In the genomic region with DNA sequence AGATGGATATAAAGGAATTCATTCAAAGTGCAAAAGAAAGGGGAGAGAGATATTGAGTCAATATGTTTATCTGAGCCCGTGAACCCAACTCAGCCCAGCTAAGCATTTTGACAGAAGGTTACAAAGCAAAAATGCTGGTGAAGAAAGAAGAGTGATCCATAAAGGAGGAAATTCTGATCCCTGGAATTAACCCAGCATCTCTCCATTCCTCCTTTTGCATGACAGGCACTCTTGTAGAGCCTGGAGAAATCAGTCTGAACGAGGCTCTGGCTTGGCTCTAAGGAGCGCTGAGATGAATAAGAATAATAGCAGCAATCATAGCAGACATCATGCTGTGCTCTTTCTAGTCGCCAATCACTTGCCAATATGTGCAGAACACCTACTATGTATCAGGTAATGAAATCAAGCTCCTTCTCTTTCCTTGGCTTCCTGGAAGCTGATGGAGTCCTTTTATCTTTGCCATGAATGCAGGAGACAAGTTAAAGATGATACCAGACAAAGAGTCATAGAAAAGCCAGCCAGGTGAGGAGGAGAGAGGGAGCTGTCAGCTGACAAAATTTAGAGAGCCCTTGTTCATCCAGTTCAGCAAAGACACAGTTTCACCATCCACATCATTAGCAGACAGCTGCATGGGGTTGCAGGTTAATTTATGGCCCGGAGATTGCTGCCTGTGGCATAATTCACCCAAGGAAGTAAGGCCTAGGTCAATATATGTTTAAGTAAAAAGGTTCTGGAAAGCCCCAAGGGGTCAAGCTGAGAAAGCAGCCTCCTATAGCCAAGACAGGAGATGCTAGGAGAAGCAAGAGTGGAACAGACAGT, we compare ENCODE assay signal across 15 cellular contexts.
"Had no signal": no experiment of that assay in that cellular context is flagged by ENCODE, and none has a peak within 500 bp of the region (broad histone marks: within the 10 kb centered on the region; RNA-seq: fewer than 3 reads in every experiment).

No MANE protein-coding gene starts in this region.

- H3K79me2 ChIP-seq: parathyroid adenoma had no signal

- H3K36me3 Mint-ChIP-seq: naive B cell; stimulated activated effector memory CD8-positive, alpha-beta T cell treated with anti-CD3 and anti-CD28 coated beads, Interleukin-12 subunit alpha, Interleukin-12 subunit beta, amount 100 ng/mL, for 72 hours had no signal

- H3K9me3 ChIP-seq: gastrocnemius medialis, heart right ventricle had no signal

- H3K36me3 ChIP-seq: gastrocnemius medialis, heart right ventricle had no signal

- H3K4me3 ChIP-seq: gastrocnemius medialis, heart right ventricle had no signal

- DNase-seq: activated CD4-positive, alpha-beta T cell treated with anti-CD3 and anti-CD28 coated beads, Interleukin-2, amount 50 U/mL, for 4 hours; activated CD4-positive, CD25-positive, alpha-beta regulatory T cell treated with anti-CD3 and anti-CD28 coated beads, Interleukin-2, amount 50 U/mL, for 72 hours; activated naive CD4-positive, alpha-beta T cell treated with Interleukin-2 at 50 U/mL for 16 hours; activated naive CD8-positive, alpha-beta T cell treated with anti-CD3 and anti-CD28 coated beads, Interleukin-2, amount 50 U/mL, for 24 hours; activated T-cell treated with anti-CD3 and anti-CD28 coated beads for 4 hours; aorta; gastrocnemius medialis; heart right ventricle; left colon; naive B cell; stimulated activated CD4-positive, alpha-beta T cell treated with anti-CD3 and anti-CD28 coated beads, Interleukin-12 subunit alpha, Interleukin-12 subunit beta, amount 100 ng/mL, for 4 hours; stimulated activated CD4-positive, alpha-beta T cell treated with anti-CD3 and anti-CD28 coated beads, Interleukin-2, amount 100 ng/mL, for 24 hours; T1000 had no signal

- H3K27ac Mint-ChIP-seq: activated naive CD8-positive, alpha-beta T cell treated with anti-CD3 and anti-CD28 coated beads, Interleukin-2, amount 50 U/mL, for 24 hours; naive B cell; stimulated activated effector memory CD8-positive, alpha-beta T cell treated with anti-CD3 and anti-CD28 coated beads, Interleukin-12 subunit alpha, Interleukin-12 subunit beta, amount 100 ng/mL, for 72 hours had no signal

- H3K9me3 Mint-ChIP-seq: activated naive CD8-positive, alpha-beta T cell treated with anti-CD3 and anti-CD28 coated beads, Interleukin-2, amount 50 U/mL, for 24 hours had no signal

- H3K27me3 ChIP-seq: gastrocnemius medialis, heart right ventricle had no signal

- H3K27ac ChIP-seq: gastrocnemius medialis, heart right ventricle, parathyroid adenoma had no signal

- H2AFZ ChIP-seq: parathyroid adenoma had no signal

- H3K4me1 ChIP-seq: gastrocnemius medialis, heart right ventricle, parathyroid adenoma had no signal

- H3K27me3 Mint-ChIP-seq: activated naive CD8-positive, alpha-beta T cell treated with anti-CD3 and anti-CD28 coated beads, Interleukin-2, amount 50 U/mL, for 24 hours; naive B cell had no signal

- H3K4me3 Mint-ChIP-seq: activated naive CD8-positive, alpha-beta T cell treated with anti-CD3 and anti-CD28 coated beads, Interleukin-2, amount 50 U/mL, for 24 hours; naive B cell; stimulated activated effector memory CD8-positive, alpha-beta T cell treated with anti-CD3 and anti-CD28 coated beads, Interleukin-12 subunit alpha, Interleukin-12 subunit beta, amount 100 ng/mL, for 72 hours had no signal

- H3K9ac ChIP-seq: parathyroid adenoma had no signal

- H3K4me1 Mint-ChIP-seq: activated naive CD8-positive, alpha-beta T cell treated with anti-CD3 and anti-CD28 coated beads, Interleukin-2, amount 50 U/mL, for 24 hours; naive B cell; stimulated activated effector memory CD8-positive, alpha-beta T cell treated with anti-CD3 and anti-CD28 coated beads, Interleukin-12 subunit alpha, Interleukin-12 subunit beta, amount 100 ng/mL, for 72 hours had no signal
